ENCODE assay signal across 16 cellular contexts in genomic region chr5:140630296-140630695, GRCh38. TPM values are rescaled to one million over a fixed set of nuclear protein-coding genes. Genes with fewer than 3 reads are reported as not detected.
DNase-seq lines count a peak whose midpoint lies in the region; ATAC-seq, FAIRE-seq and TF ChIP-seq lines count a peak whose summit lies in the region.
"Had no signal": no experiment of that assay in that cellular context is flagged by ENCODE, and none has a peak within 500 bp of the region (broad histone marks: within the 10 kb centered on the region; RNA-seq: fewer than 3 reads in every experiment).

No MANE protein-coding gene starts in this region.

- peaks cover 13% of the 10 kb centered on the region for H3K9me3 Mint-ChIP-seq in dendritic cell treated with granulocyte-macrophage colony-stimulating factor and Interleukin-4, amounts not matched to agents 40 ng/mL and 50 ng/mL, for 4 days

- WGBS in A549 (ENCODE audit: missing lambda C conversion rate), result 44% methylated on average over 2 of the region's 2 CpGs

- ATAC-seq in A549, result no peak
- ATAC-seq in HG03442 (IDR thresholded peaks at IDR 0.05; ENCODE audit: unreplicated experiment), result no peak
- no peak for ATAC-seq in HG02870 (IDR thresholded peaks at IDR 0.05; ENCODE audit: unreplicated experiment)

- H3K27ac Mint-ChIP-seq in dendritic cell treated with granulocyte-macrophage colony-stimulating factor and Interleukin-4, amounts not matched to agents 40 ng/mL and 50 ng/mL, for 4 days, result peak overlapping the region; percentile 84

- peaks cover 32% of the 10 kb centered on the region for H3K4me1 ChIP-seq in A549
- H3K4me1 ChIP-seq in neutrophil (ENCODE audit: control insufficient read depth in 1 of 2, insufficient read depth in 1 of 2, low read depth in 1 of 2, low read length in 1 of 2), result peaks cover 65 to 70% of the 10 kb centered on the region in 2 experiments

- H3K27ac ChIP-seq in A549 (peak overlapping the region in 1 of 2 experiments; percentile 57; a peak in 2 of 6 replicates), neutrophil (peak overlapping the region; percentile 99)

- H3K4me3 ChIP-seq in A549 (no peak overlapping the region), neutrophil (ENCODE audit: low read depth in 1 of 2, low read length in 1 of 2) (peak overlapping the region; percentile 96 to 99)

- POLR2A ChIA-PET in A549 (lab: Yijun Ruan, JAX), result interaction anchor here (1.2 kb wide), 1 partner anchor 66 kb away, joined by 3 read pairs; no protein-coding TSS in a partner anchor

- TF ChIP-seq CTCF in A549 (IDR thresholded peaks at IDR 0.05) (no peak), neutrophil (IDR thresholded peaks at IDR 0.05) (no peak)

- H3K27me3 ChIP-seq in neutrophil, result no peaks in the 10 kb centered on the region

- intact Hi-C loops in dendritic cell treated with granulocyte-macrophage colony-stimulating factor and Interleukin-4, amounts not matched to agents 40 ng/mL and 50 ng/mL, for 4 days (cut with micrococcal nuclease), result no loop called here

- CTCF ChIA-PET in A549 (lab: Yijun Ruan, JAX), result interaction anchor here (1.0 to 2.5 kb wide), 5 partner anchors 7 to 258 kb away, joined by 3 to 8 read pairs (median 3); no protein-coding TSS in a partner anchor

- H3K4me3 Mint-ChIP-seq in dendritic cell treated with granulocyte-macrophage colony-stimulating factor and Interleukin-4, amounts not matched to agents 40 ng/mL and 50 ng/mL, for 4 days, result peak overlapping the region; percentile 77

- DNase-seq in A549 (ENCODE audit: low read depth in 1 of 2, low spot score in 1 of 2), result no peak
- DNase-seq in M059J (ENCODE audit: low read depth), result peak; percentile 93
- no peak for DNase-seq in COR-L47 (lab: John Stamatoyannopoulos, UW)
- DNase-seq in stimulated activated CD4-positive, alpha-beta T cell treated with anti-CD3 and anti-CD28 coated beads, Interleukin-2, amount 100 ng/mL, for 48 hours, result no peak
- DNase-seq: activated CD8-positive, alpha-beta memory T cell treated with anti-CD3 and anti-CD28 coated beads for 24 hours; activated gamma-delta T cell treated with Interleukin-2 at 50 U/mL for 16 hours; Calu3; effector memory CD4-positive, alpha-beta T cell; NCI-H1930; NCI-H524 treated with DMSO at 0.1 percent for 48 hours; substantia nigra had no signal

- H3K9me3 ChIP-seq in A549 (peaks cover 20% of the 10 kb centered on the region), neutrophil (no peaks in the 10 kb centered on the region)

- TF ChIP-seq RAD21 in A549 (conservative IDR thresholded peaks at IDR 0.05 in 1 of 2, IDR thresholded peaks at IDR 0.05 in 1 of 2), result no peak

- H3K4me2 ChIP-seq in A549, result peak overlapping the region; percentile 11; the same call in 1 of the 3 replicates

- FAIRE-seq in A549 (lab: Jason Lieb, UNC), result no peak
- FAIRE-seq: GM18507 had no signal

- no peaks in the 10 kb centered on the region for H3K27me3 Mint-ChIP-seq in dendritic cell treated with granulocyte-macrophage colony-stimulating factor and Interleukin-4, amounts not matched to agents 40 ng/mL and 50 ng/mL, for 4 days

- peaks cover 45% of the 10 kb centered on the region for H3K36me3 Mint-ChIP-seq in dendritic cell treated with granulocyte-macrophage colony-stimulating factor and Interleukin-4, amounts not matched to agents 40 ng/mL and 50 ng/mL, for 4 days (ENCODE audit: low read depth)

- no peak for TF ChIP-seq EP300 in A549 (IDR thresholded peaks at IDR 0.05)

- H3K4me1 Mint-ChIP-seq in dendritic cell treated with granulocyte-macrophage colony-stimulating factor and Interleukin-4, amounts not matched to agents 40 ng/mL and 50 ng/mL, for 4 days (ENCODE audit: low read depth), result peaks cover 44% of the 10 kb centered on the region

- no peak for TF ChIP-seq POLR2A in A549 (IDR thresholded peaks at IDR 0.05; ENCODE audit: low read length)

- no peaks in the 10 kb centered on the region for H3K36me3 ChIP-seq in neutrophil

TF ChIP-seq in A549, 52 proteins besides CTCF, POLR2A, EP300 and RAD21:
- TF ChIP-seq CBX8 (IDR thresholded peaks at IDR 0.05) (no peak), MYC (IDR thresholded peaks at IDR 0.05; ENCODE audit: borderline replicate concordance, low read length) (no peak), ZNF302 (CRISPR knock-in tag; IDR thresholded peaks at IDR 0.05) (no peak), NPAS2 (CRISPR knock-in tag; IDR thresholded peaks at IDR 0.05; ENCODE audit: borderline replicate concordance) (no peak), RNF2 (IDR thresholded peaks at IDR 0.05; ENCODE audit: borderline replicate concordance, low read depth) (no peak)
TF ChIP-seq in A549: peak in this region for 0.

RNA-seq across cellular contexts. Expression of gene CD14, which starts 2.7 kb away (rescaled TPM):
- polyA plus RNA-seq in A549 (2011; rRNA removed), result 3.3 and 6.3 TPM in 2 replicates
- 3.4 and 4.3 TPM in 2 replicates for polyA plus RNA-seq in A549 (2012; cell fraction: cytosol; rRNA removed)
- 8.4 and 11.5 TPM in 2 replicates for polyA plus RNA-seq in A549 (2012; cell fraction: nucleus; rRNA removed)
- 2.0 to 3.5 TPM (median 2.9 TPM) in 3 replicates for polyA plus RNA-seq in A549 (2017; fragmentation: RNase III; extraction: RNeasy Plus Mini Kit Qiagen cat#74134 plus additional on column Dnase treatment)
- polyA minus RNA-seq in A549 (2011; rRNA and poly(A)+ RNA removed), result 1.4 and 2.0 TPM in 2 replicates
- total RNA-seq in M059J (2014; rRNA removed; shearing (Covaris generic)), result 0.47 TPM in 1 of 2 replicates, not detected in the other

RNA-seq across cellular contexts. Expression of gene TMCO6, which starts 9.0 kb away (rescaled TPM):
- 11.8 and 14.6 TPM in 2 replicates for polyA plus RNA-seq in A549 (2011; rRNA removed)
- 21.8 and 22.9 TPM in 2 replicates for polyA plus RNA-seq in A549 (2012; cell fraction: cytosol; rRNA removed)
- 109 and 131 TPM in 2 replicates for polyA plus RNA-seq in A549 (2012; cell fraction: nucleus; rRNA removed)
- 13.3 to 18.1 TPM (median 16.1 TPM) in 3 replicates for polyA plus RNA-seq in A549 (2017; fragmentation: RNase III; extraction: RNeasy Plus Mini Kit Qiagen cat#74134 plus additional on column Dnase treatment)
- polyA minus RNA-seq in A549 (2011; rRNA and poly(A)+ RNA removed), result 17.2 and 18.1 TPM in 2 replicates
- 15.2 and 32.7 TPM in 2 replicates for total RNA-seq in M059J (2014; rRNA removed; shearing (Covaris generic))

RNA-seq across cellular contexts. Expression of gene NDUFA2, which starts 17.1 kb away (rescaled TPM):
- polyA plus RNA-seq in A549 (2011; rRNA removed) (100 and 119 TPM in 2 replicates), A549 (2017; fragmentation: RNase III; extraction: RNeasy Plus Mini Kit Qiagen cat#74134 plus additional on column Dnase treatment) (175 to 185 TPM (median 180 TPM) in 3 replicates)
- 251 and 267 TPM in 2 replicates for polyA plus RNA-seq in A549 (2012; cell fraction: cytosol; rRNA removed)
- 108 and 112 TPM in 2 replicates for polyA plus RNA-seq in A549 (2012; cell fraction: nucleus; rRNA removed)
- polyA minus RNA-seq in A549 (2011; rRNA and poly(A)+ RNA removed), result 13.2 and 15.0 TPM in 2 replicates
- total RNA-seq in M059J (2014; rRNA removed; shearing (Covaris generic)), result 87.2 and 106 TPM in 2 replicates

RNA-seq across cellular contexts. Expression of gene IK, which starts 17.3 kb away (rescaled TPM):
- polyA plus RNA-seq in A549 (2011; rRNA removed) (120 and 158 TPM in 2 replicates), A549 (2017; fragmentation: RNase III; extraction: RNeasy Plus Mini Kit Qiagen cat#74134 plus additional on column Dnase treatment) (150 to 170 TPM (median 160 TPM) in 3 replicates)
- polyA plus RNA-seq in A549 (2012; cell fraction: cytosol; rRNA removed), result 62.3 and 74.5 TPM in 2 replicates
- polyA plus RNA-seq in A549 (2012; cell fraction: nucleus; rRNA removed), result 39.0 and 55.2 TPM in 2 replicates
- 66.2 and 70.6 TPM in 2 replicates for polyA minus RNA-seq in A549 (2011; rRNA and poly(A)+ RNA removed)
- total RNA-seq in M059J (2014; rRNA removed; shearing (Covaris generic)), result 96.8 and 118 TPM in 2 replicates

RNA-seq across cellular contexts. Expression of gene WDR55, which starts 34.4 kb away (rescaled TPM):
- 23.3 and 26.6 TPM in 2 replicates for polyA plus RNA-seq in A549 (2011; rRNA removed)
- polyA plus RNA-seq in A549 (2012; cell fraction: cytosol; rRNA removed), result 28.4 and 34.4 TPM in 2 replicates
- polyA plus RNA-seq in A549 (2012; cell fraction: nucleus; rRNA removed), result 63.2 and 66.3 TPM in 2 replicates
- 32.1 to 39.2 TPM (median 36.2 TPM) in 3 replicates for polyA plus RNA-seq in A549 (2017; fragmentation: RNase III; extraction: RNeasy Plus Mini Kit Qiagen cat#74134 plus additional on column Dnase treatment)
- 25.6 and 30.4 TPM in 2 replicates for polyA minus RNA-seq in A549 (2011; rRNA and poly(A)+ RNA removed)
- 11.7 and 26.5 TPM in 2 replicates for total RNA-seq in M059J (2014; rRNA removed; shearing (Covaris generic))
